ENCODE assay signal across 11 cellular contexts in genomic region chr9:95065224-95065623, GRCh38.
DNase-seq lines count a peak whose midpoint lies in the region; ATAC-seq, FAIRE-seq and TF ChIP-seq lines count a peak whose summit lies in the region.
"Had no signal": no experiment of that assay in that cellular context is flagged by ENCODE, and none has a peak within 500 bp of the region (broad histone marks: within the 10 kb centered on the region; RNA-seq: fewer than 3 reads in every experiment).

No MANE protein-coding gene starts in this region.

- H3K79me2 ChIP-seq in astrocyte (ENCODE audit: insufficient read depth, low read length): peaks cover 99% of the 10 kb centered on the region

- no peak for TF ChIP-seq EP300 in tibial nerve (IDR thresholded peaks at IDR 0.05)

- 48 to 74% methylated on average over 9 to 11 of the region's 11 CpGs for WGBS in tibial nerve, 2 donors

- peaks cover 98% of the 10 kb centered on the region for H4K20me1 ChIP-seq in astrocyte (ENCODE audit: insufficient read depth, low read length)

- H3K4me2 ChIP-seq in astrocyte (ENCODE audit: low read length): no peak overlapping the region

- H3K4me3 Mint-ChIP-seq in astrocyte (ENCODE audit: unreplicated experiment) (no peak overlapping the region), nephron (no peak overlapping the region)
- H3K4me3 Mint-ChIP-seq: activated CD4-positive, alpha-beta memory T cell treated with anti-CD3 and anti-CD28 coated beads, Interleukin-2, amount 10 ng/mL, durations not matched to agents 7 days and 5 days had no signal

- no peak overlapping the region for H3K9ac ChIP-seq in astrocyte (ENCODE audit: low read length)

- peaks cover 48% of the 10 kb centered on the region for H3K36me3 ChIP-seq in astrocyte (ENCODE audit: insufficient read depth, low read length)
- H3K36me3 ChIP-seq in tibial nerve: peaks cover 0 to 62% (median 0%) of the 10 kb centered on the region in 3 donors

- H3K27ac ChIP-seq in astrocyte (ENCODE audit: low read depth, low read length) (peak overlapping the region; percentile 0), tibial nerve (peak overlapping the region; percentile 59 to 84 (median 72))

- H3K27ac Mint-ChIP-seq in astrocyte (ENCODE audit: unreplicated experiment) (no peak overlapping the region), nephron (peak overlapping the region in 2 of 3 experiments; percentile 33 to 49)
- H3K27ac Mint-ChIP-seq: activated CD4-positive, alpha-beta memory T cell treated with anti-CD3 and anti-CD28 coated beads, Interleukin-2, amount 10 ng/mL, durations not matched to agents 7 days and 5 days had no signal

- H3K4me3 ChIP-seq in astrocyte (ENCODE audit: insufficient read depth, low read depth, low read length) (no peak overlapping the region), tibial nerve (no peak overlapping the region)

- H3K4me1 Mint-ChIP-seq in astrocyte (ENCODE audit: low read depth, unreplicated experiment) (peaks cover 25% of the 10 kb centered on the region), nephron (peaks cover 66% of the 10 kb centered on the region)
- H3K4me1 Mint-ChIP-seq: activated CD4-positive, alpha-beta memory T cell treated with anti-CD3 and anti-CD28 coated beads, Interleukin-2, amount 10 ng/mL, durations not matched to agents 7 days and 5 days had no signal

- H3K27me3 Mint-ChIP-seq in astrocyte (ENCODE audit: low read depth, unreplicated experiment) (no peaks in the 10 kb centered on the region), nephron (ENCODE audit: low read depth) (no peaks in the 10 kb centered on the region)
- H3K27me3 Mint-ChIP-seq: activated CD4-positive, alpha-beta memory T cell treated with anti-CD3 and anti-CD28 coated beads, Interleukin-2, amount 10 ng/mL, durations not matched to agents 7 days and 5 days had no signal

- no peak for TF ChIP-seq POLR2A in tibial nerve (IDR thresholded peaks at IDR 0.05)

- ATAC-seq in GM18873 (IDR thresholded peaks at IDR 0.05; ENCODE audit: low FRiP score, unreplicated experiment) (no peak), GM18519 (IDR thresholded peaks at IDR 0.05; ENCODE audit: low FRiP score, unreplicated experiment) (no peak), HG03135 (IDR thresholded peaks at IDR 0.05; ENCODE audit: unreplicated experiment) (no peak)

- H3K9me3 Mint-ChIP-seq in astrocyte (ENCODE audit: unreplicated experiment) (no peaks in the 10 kb centered on the region), nephron (no peaks in the 10 kb centered on the region)
- H3K9me3 Mint-ChIP-seq: activated CD4-positive, alpha-beta memory T cell treated with anti-CD3 and anti-CD28 coated beads, Interleukin-2, amount 10 ng/mL, durations not matched to agents 7 days and 5 days had no signal

- H2AFZ ChIP-seq in astrocyte (ENCODE audit: low read depth, low read length): no peak overlapping the region

- H3K36me3 Mint-ChIP-seq in astrocyte (ENCODE audit: low read depth, unreplicated experiment) (peaks cover 18% of the 10 kb centered on the region), nephron (ENCODE audit: low read depth) (peaks cover 53% of the 10 kb centered on the region)

- no peak for FAIRE-seq in astrocyte (lab: Jason Lieb, UNC)

- no peaks in the 10 kb centered on the region for H3K9me3 ChIP-seq in astrocyte (ENCODE audit: insufficient read depth, low read depth, low read length)
- no peaks in the 10 kb centered on the region for H3K9me3 ChIP-seq in tibial nerve

- H3K4me1 ChIP-seq in astrocyte (ENCODE audit: insufficient read depth, low read length): peaks cover 5% of the 10 kb centered on the region
- H3K4me1 ChIP-seq in tibial nerve: peaks cover 0 to 98% (median 60%) of the 10 kb centered on the region in 4 donors

- H3K27me3 ChIP-seq in astrocyte (ENCODE audit: insufficient read depth, low read length) (no peaks in the 10 kb centered on the region), tibial nerve (no peaks in the 10 kb centered on the region)

- DNase-seq in astrocyte (ENCODE audit: low read depth) (no peak), globus pallidus (ENCODE audit: low spot score) (peak; percentile 74), tibial nerve (ENCODE audit: low spot score in 2 of 2) (no peak), hepatic stellate cell (ENCODE audit: low spot score) (no peak)
- DNase-seq: activated CD4-positive, alpha-beta memory T cell treated with anti-CD3 and anti-CD28 coated beads, Interleukin-2, amount 10 ng/mL, durations not matched to agents 7 days and 5 days; activated effector memory CD4-positive, alpha-beta T cell treated with Interleukin-2 at 50 U/mL for 16 hours; stimulated activated CD4-positive, alpha-beta T cell treated with anti-CD3 and anti-CD28 coated beads, Interleukin-4, amount 100 ng/mL, for 4 hours had no signal

- TF ChIP-seq CTCF in astrocyte (IDR thresholded peaks at IDR 0.05; ENCODE audit: insufficient read depth, low read depth, low read length) (no peak), nephron (IDR thresholded peaks at IDR 0.05; ENCODE audit: unreplicated experiment in 3 of 3) (no peak), tibial nerve (IDR thresholded peaks at IDR 0.05) (no peak)
